In the genomic region with DNA sequence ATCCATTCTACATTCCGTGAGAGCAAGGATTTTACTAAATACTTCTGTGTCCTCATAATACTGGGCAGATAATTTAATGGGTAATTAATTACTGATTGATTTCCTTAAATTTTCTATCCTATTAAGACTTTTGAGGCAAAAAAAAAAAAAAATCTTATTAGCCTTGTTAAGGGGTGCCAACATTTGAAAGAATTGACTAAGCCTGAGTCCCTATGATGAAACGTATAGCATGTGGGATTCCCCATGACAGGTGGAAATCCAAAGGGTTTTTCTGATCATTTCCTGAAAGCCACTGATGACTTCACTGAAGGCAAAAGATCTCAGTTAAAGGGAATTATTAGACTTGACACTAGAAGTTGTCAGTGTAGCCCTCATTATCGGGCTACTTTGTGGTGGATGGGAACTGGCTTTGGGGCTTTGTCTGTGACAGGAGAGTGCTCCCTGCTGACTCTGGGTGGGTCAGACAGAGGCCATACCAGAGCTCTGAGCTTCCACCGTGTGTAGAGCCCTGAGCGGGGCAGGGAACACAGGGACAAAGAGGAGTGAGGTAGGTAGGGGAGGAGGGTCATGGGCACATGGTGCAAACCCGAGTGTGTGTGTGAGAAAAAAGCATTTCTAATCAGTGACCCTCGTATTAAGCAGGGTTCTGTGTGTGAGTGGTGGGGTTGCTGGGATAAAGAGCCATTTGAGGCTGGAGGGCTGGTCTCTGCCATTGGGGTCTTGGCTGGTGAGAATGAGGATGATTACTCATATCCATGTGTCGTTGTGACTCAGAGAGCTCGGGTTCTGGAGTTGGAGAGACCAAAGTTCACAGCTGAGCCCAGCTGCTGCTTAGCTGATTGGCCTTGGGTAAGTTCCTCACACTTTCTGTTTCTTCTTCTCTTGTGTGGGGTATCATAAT, we compare ENCODE assay signal across 8 cellular contexts.
DNase-seq lines count a peak whose midpoint lies in the region; ATAC-seq and TF ChIP-seq lines count a peak whose summit lies in the region.

No MANE protein-coding gene starts in this region.

- no peaks in the 10 kb centered on the region for H3K9me2 ChIP-seq in Karpas-422 (replicated peaks; ENCODE audit: insufficient read depth, low read length)

- no peaks in the 10 kb centered on the region for H3K9me3 ChIP-seq in fibroblast of lung (ENCODE audit: control insufficient read depth, insufficient read depth, low read depth, low read length)
- no peaks in the 10 kb centered on the region for H3K9me3 ChIP-seq in Karpas-422 (ENCODE audit: low read length)

- H3K4me3 ChIP-seq in GM08714 (ENCODE audit: low read length) = peak overlapping the region; percentile 1; the same call in 1 of the 2 replicates
- no peak overlapping the region for H3K4me3 ChIP-seq in fibroblast of lung (replicated peaks in 1 of 4; ENCODE audit: control extremely low read depth in 1 of 4, insufficient read depth in 1 of 4, low read depth in 3 of 4, low read length in 4 of 4)
- H3K4me3 ChIP-seq in Karpas-422 (ENCODE audit: low read length) = no peak overlapping the region

- H3K4me2 ChIP-seq in fibroblast of lung (ENCODE audit: extremely low read depth, insufficient read depth, low read length) (peak overlapping the region; percentile 13), Karpas-422 (ENCODE audit: low read depth, low read length, poor library complexity, severe bottlenecking) (no peak overlapping the region)

- H4K20me1 ChIP-seq in fibroblast of lung (ENCODE audit: control insufficient read depth, extremely low read depth, insufficient read depth, low read length) (no peaks in the 10 kb centered on the region), Karpas-422 (ENCODE audit: insufficient read depth, low read depth, low read length) (no peaks in the 10 kb centered on the region)

- H3K4me1 ChIP-seq in fibroblast of lung (ENCODE audit: control insufficient read depth, extremely low read depth, insufficient read depth, low read length) (peaks cover 3% of the 10 kb centered on the region), Karpas-422 (ENCODE audit: low read length) (no peaks in the 10 kb centered on the region)

- no peak overlapping the region for H3K9ac ChIP-seq in fibroblast of lung (ENCODE audit: insufficient read depth, low read length)
- H3K9ac ChIP-seq in Karpas-422 (ENCODE audit: low read length) = no peak overlapping the region

- peak; percentile 45 to 83 for DNase-seq in fibroblast of lung (ENCODE audit: low read depth in 2 of 2)
- DNase-seq in GOT3 (lab: John Stamatoyannopoulos, UW) = no peak
- DNase-seq in HEK293T (ENCODE audit: extremely low spot score) = no peak
- no peak for DNase-seq in Karpas-422
- no peak for DNase-seq in cerebellar nuclear complex (lab: John Stamatoyannopoulos, UW)

- H3K36me3 ChIP-seq in fibroblast of lung (ENCODE audit: control insufficient read depth, insufficient read depth, low read length) = no peaks in the 10 kb centered on the region
- H3K36me3 ChIP-seq in Karpas-422 (ENCODE audit: insufficient read depth, low read length) = no peaks in the 10 kb centered on the region

- no peaks in the 10 kb centered on the region for H3K27me3 ChIP-seq in fibroblast of lung (ENCODE audit: control insufficient read depth, insufficient read depth, low read length)
- H3K27me3 ChIP-seq in Karpas-422 (ENCODE audit: low read length) = no peaks in the 10 kb centered on the region

- CTCF ChIA-PET in HEK293T (lab: Yijun Ruan, JAX) = no interaction called here

- POLR2A ChIA-PET in HEK293T (lab: Yijun Ruan, JAX) = no interaction called here

- H3K79me2 ChIP-seq in fibroblast of lung (ENCODE audit: control insufficient read depth, insufficient read depth, low read length) (no peaks in the 10 kb centered on the region), Karpas-422 (ENCODE audit: low read length) (no peaks in the 10 kb centered on the region)

- TF ChIP-seq CTCF in fibroblast of lung (conservative IDR thresholded peaks at IDR 0.05 in 1 of 2, IDR thresholded peaks at IDR 0.05 in 1 of 2; ENCODE audit: low read depth in 1 of 2, low read length in 2 of 2) = no peak

- no peak overlapping the region for H2AFZ ChIP-seq in fibroblast of lung (ENCODE audit: low read length)
- no peak overlapping the region for H2AFZ ChIP-seq in Karpas-422 (ENCODE audit: low read length)

- H3K27ac ChIP-seq in fibroblast of lung (ENCODE audit: insufficient read depth, low read length) = no peak overlapping the region
- H3K27ac ChIP-seq in Karpas-422 (ENCODE audit: low read length) = no peak overlapping the region

- ATAC-seq in GM19468 (IDR thresholded peaks at IDR 0.05; ENCODE audit: extremely low read depth, unreplicated experiment) = peak; percentile 85
- ATAC-seq in HG03457 (IDR thresholded peaks at IDR 0.05; ENCODE audit: unreplicated experiment) = peak; percentile 61

TF ChIP-seq in HEK293T, 16 proteins besides CTCF, POLR2A, EP300 and RAD21:
- TF ChIP-seq CTBP1 (IDR thresholded peaks at IDR 0.05; ENCODE audit: borderline replicate concordance) (no peak), ELF4 (IDR thresholded peaks at IDR 0.05) (no peak), FOXA1 (IDR thresholded peaks at IDR 0.05) (no peak), ARNT (IDR thresholded peaks at IDR 0.05) (no peak), NFRKB (IDR thresholded peaks at IDR 0.05) (no peak), ZNF384 (IDR thresholded peaks at IDR 0.05) (no peak), FOXM1 (IDR thresholded peaks at IDR 0.05; ENCODE audit: borderline replicate concordance) (no peak), L3MBTL2 (conservative IDR thresholded peaks at IDR 0.05) (no peak), BHLHE40 (IDR thresholded peaks at IDR 0.05; ENCODE audit: borderline replicate concordance) (no peak), HDGF (IDR thresholded peaks at IDR 0.05; ENCODE audit: borderline replicate concordance) (no peak), SP1 (IDR thresholded peaks at IDR 0.05) (no peak), FOXK2 (IDR thresholded peaks at IDR 0.05) (no peak), SUZ12 (IDR thresholded peaks at IDR 0.05) (no peak), PKNOX1 (IDR thresholded peaks at IDR 0.05) (no peak), LEF1 (IDR thresholded peaks at IDR 0.05; ENCODE audit: borderline replicate concordance) (no peak), TARDBP (IDR thresholded peaks at IDR 0.05) (no peak)

Comparison
In these comparisons a context has a peak if more than half of its experiments do, and no peak if none do; other contexts are left out.
1. DNase-seq: peak in fibroblast of lung (2 of 2); none in GOT3 (single experiment), HEK293T (single experiment), Karpas-422 (single experiment) and cerebellar nuclear complex (0 of 2).